In the genomic region with DNA sequence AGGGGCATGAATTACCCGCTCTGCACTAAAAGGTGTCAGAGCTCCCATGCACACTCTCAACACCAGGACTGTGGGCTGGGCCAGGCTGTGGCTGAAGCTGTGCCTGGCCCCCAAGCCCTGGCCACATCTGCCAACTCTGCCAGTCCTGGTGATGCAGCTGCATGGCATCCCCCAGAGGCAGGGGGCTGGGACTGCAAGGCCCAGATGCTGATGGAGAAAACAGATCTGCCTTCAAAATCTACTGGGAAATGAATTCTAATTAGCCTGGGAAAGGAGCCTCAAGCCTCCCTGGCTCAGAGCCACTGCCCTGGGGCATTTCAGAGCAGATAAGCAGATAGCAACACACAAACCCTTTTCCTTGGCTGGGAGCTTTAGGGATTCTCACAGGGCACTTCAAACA, we compare ENCODE assay signal across 7 cellular contexts. TPM values are rescaled to one million over a fixed set of nuclear protein-coding genes. Genes with fewer than 3 reads are reported as not detected.
DNase-seq lines count a peak whose midpoint lies in the region; ATAC-seq and TF ChIP-seq lines count a peak whose summit lies in the region.
"Had no signal": no experiment of that assay in that cellular context is flagged by ENCODE, and none has a peak within 500 bp of the region (broad histone marks: within the 10 kb centered on the region; RNA-seq: fewer than 3 reads in every experiment).

No MANE protein-coding gene starts in this region.

- peak; percentile 21 to 72 for DNase-seq in HAP-1 (ENCODE audit: low spot score in 2 of 2)
- DNase-seq in RWPE2 (ENCODE audit: low spot score) = no peak
- DNase-seq in occipital lobe (lab: John Stamatoyannopoulos, UW) = peak; percentile 57
- DNase-seq in kidney glomerular epithelial cell (lab: John Stamatoyannopoulos, UW) = no peak
- DNase-seq in cerebellar nuclear complex (lab: John Stamatoyannopoulos, UW) = no peak
- no peak for DNase-seq in left cardiac atrium

- in situ Hi-C loops in HAP-1 (cut with MboI; ENCODE audit: low sequenced_read_pairs) = no loop called here

- ATAC-seq in RWPE2 (ENCODE audit: low read depth) = peak; percentile 79
- ATAC-seq in left cardiac atrium = no peak

- TF ChIP-seq CTCF in RWPE2 (IDR thresholded peaks at IDR 0.05; ENCODE audit: poor library complexity, severe bottlenecking) = peak; percentile 73

- no peaks in the 10 kb centered on the region for H3K36me3 ChIP-seq in HAP-1 (replicated peaks)
- H3K36me3 ChIP-seq in RWPE2 (ENCODE audit: low read depth) = no peaks in the 10 kb centered on the region

- no peaks in the 10 kb centered on the region for H3K9me3 ChIP-seq in HAP-1
- H3K9me3 ChIP-seq in RWPE2 (ENCODE audit: severe bottlenecking) = no peaks in the 10 kb centered on the region

- intact Hi-C loops in left cardiac atrium (cut with DNase I) = no loop called here

- H3K4me3 ChIP-seq in HAP-1 (no peak overlapping the region), RWPE2 (ENCODE audit: severe bottlenecking) (no peak overlapping the region)

- H3K27me3 ChIP-seq in HAP-1 (ENCODE audit: low read depth) (no peaks in the 10 kb centered on the region), RWPE2 (ENCODE audit: insufficient read depth, poor library complexity, severe bottlenecking) (peaks cover 4% of the 10 kb centered on the region)

- H3K27ac ChIP-seq in RWPE2 (ENCODE audit: poor library complexity, severe bottlenecking) = no peak overlapping the region

- H3K4me1 ChIP-seq in HAP-1 (peaks cover 8% of the 10 kb centered on the region), RWPE2 (ENCODE audit: insufficient read depth, poor library complexity, severe bottlenecking) (no peaks in the 10 kb centered on the region)

RNA-seq across cellular contexts. Expression of gene CHST6, which starts 3.4 kb away (rescaled TPM):
- 0.94 TPM for total RNA-seq in occipital lobe
- total RNA-seq in left cardiac atrium = 1 to 10 TPM; 4.4 to 4.6 TPM

RNA-seq across cellular contexts. Expression of gene TMEM170A, which starts 27.4 kb away (rescaled TPM):
- total RNA-seq in occipital lobe (30.7 TPM), left cardiac atrium (10 to 100 TPM in 1 of 2 donors, 1 to 10 TPM in 1; 10.0 to 12.2 TPM)

RNA-seq across cellular contexts. Expression of gene CHST5, which starts 44.0 kb away (rescaled TPM):
- 0.16 TPM for total RNA-seq in occipital lobe
- under 1 TPM in 1 of 2 donors, not detected in 1; 0.37 TPM for total RNA-seq in left cardiac atrium
- total RNA-seq: dermis microvascular lymphatic vessel endothelial cell had no signal

RNA-seq across cellular contexts. Expression of gene CFDP1, which starts 58.6 kb away (rescaled TPM):
- total RNA-seq in occipital lobe (37.3 TPM), left cardiac atrium (10 to 100 TPM; 31.3 to 32.7 TPM)

Comparison
In these comparisons a context has a peak if more than half of its experiments do, and no peak if none do; other contexts are left out.
1. DNase-seq: peak in HAP-1 (2 of 2) and occipital lobe (single experiment); none in RWPE2 (single experiment), kidney glomerular epithelial cell (single experiment), cerebellar nuclear complex (0 of 2) and left cardiac atrium (single experiment).